1 cellular context compared by ENCODE assay signal in the genomic region with DNA sequence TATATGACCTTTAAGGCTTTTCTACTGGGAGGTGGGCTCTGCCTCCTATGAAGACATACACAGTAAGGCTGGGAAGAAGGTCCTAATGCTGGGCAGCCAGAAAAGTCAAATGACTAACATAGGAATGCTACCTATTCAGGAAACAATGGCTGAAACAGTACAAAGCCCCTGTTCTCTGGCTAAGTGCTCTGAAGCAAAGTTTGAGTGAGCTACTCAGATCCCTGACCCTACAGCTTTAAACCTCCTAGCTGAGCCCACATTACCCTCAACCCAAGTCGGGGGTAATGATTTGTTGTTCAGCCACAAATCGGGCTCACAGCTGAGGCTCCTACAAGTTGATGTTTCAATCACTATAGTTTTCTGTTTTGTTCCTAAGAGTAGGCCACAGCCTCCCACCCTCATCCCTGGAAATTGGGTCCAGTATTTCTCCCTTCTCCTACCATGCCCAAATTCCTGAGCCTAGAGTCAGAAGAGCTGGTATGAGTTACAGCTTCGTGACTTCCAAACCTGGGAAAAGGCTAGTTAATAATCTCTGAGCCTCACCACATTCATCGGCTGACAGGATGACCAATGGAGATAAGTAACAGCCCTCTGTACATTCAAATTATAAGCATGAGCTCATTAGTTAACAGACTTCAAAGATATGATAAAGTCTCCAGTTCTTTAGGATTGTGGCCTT.
TF ChIP-seq lines count a peak whose summit lies in the region.

No MANE protein-coding gene starts in this region.

TF ChIP-seq in GM23338, 12 proteins besides CTCF, POLR2A, EP300 and RAD21:
- no peak for TF ChIP-seq ZNF114 (CRISPR knock-in tag; IDR thresholded peaks at IDR 0.05)
- TF ChIP-seq, protein P1, sequence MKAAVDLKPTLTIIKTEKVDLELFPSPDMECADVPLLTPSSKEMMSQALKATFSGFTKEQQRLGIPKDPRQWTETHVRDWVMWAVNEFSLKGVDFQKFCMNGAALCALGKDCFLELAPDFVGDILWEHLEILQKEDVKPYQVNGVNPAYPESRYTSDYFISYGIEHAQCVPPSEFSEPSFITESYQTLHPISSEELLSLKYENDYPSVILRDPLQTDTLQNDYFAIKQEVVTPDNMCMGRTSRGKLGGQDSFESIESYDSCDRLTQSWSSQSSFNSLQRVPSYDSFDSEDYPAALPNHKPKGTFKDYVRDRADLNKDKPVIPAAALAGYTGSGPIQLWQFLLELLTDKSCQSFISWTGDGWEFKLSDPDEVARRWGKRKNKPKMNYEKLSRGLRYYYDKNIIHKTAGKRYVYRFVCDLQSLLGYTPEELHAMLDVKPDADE (IDR thresholded peaks at IDR 0.05): no peak
- no peak for TF ChIP-seq EZH2 (IDR thresholded peaks at IDR 0.05; ENCODE audit: low read depth, unreplicated experiment)
- TF ChIP-seq EZH2phosphoT487 (IDR thresholded peaks at IDR 0.05; ENCODE audit: unreplicated experiment): no peak
- TF ChIP-seq, protein P2, sequence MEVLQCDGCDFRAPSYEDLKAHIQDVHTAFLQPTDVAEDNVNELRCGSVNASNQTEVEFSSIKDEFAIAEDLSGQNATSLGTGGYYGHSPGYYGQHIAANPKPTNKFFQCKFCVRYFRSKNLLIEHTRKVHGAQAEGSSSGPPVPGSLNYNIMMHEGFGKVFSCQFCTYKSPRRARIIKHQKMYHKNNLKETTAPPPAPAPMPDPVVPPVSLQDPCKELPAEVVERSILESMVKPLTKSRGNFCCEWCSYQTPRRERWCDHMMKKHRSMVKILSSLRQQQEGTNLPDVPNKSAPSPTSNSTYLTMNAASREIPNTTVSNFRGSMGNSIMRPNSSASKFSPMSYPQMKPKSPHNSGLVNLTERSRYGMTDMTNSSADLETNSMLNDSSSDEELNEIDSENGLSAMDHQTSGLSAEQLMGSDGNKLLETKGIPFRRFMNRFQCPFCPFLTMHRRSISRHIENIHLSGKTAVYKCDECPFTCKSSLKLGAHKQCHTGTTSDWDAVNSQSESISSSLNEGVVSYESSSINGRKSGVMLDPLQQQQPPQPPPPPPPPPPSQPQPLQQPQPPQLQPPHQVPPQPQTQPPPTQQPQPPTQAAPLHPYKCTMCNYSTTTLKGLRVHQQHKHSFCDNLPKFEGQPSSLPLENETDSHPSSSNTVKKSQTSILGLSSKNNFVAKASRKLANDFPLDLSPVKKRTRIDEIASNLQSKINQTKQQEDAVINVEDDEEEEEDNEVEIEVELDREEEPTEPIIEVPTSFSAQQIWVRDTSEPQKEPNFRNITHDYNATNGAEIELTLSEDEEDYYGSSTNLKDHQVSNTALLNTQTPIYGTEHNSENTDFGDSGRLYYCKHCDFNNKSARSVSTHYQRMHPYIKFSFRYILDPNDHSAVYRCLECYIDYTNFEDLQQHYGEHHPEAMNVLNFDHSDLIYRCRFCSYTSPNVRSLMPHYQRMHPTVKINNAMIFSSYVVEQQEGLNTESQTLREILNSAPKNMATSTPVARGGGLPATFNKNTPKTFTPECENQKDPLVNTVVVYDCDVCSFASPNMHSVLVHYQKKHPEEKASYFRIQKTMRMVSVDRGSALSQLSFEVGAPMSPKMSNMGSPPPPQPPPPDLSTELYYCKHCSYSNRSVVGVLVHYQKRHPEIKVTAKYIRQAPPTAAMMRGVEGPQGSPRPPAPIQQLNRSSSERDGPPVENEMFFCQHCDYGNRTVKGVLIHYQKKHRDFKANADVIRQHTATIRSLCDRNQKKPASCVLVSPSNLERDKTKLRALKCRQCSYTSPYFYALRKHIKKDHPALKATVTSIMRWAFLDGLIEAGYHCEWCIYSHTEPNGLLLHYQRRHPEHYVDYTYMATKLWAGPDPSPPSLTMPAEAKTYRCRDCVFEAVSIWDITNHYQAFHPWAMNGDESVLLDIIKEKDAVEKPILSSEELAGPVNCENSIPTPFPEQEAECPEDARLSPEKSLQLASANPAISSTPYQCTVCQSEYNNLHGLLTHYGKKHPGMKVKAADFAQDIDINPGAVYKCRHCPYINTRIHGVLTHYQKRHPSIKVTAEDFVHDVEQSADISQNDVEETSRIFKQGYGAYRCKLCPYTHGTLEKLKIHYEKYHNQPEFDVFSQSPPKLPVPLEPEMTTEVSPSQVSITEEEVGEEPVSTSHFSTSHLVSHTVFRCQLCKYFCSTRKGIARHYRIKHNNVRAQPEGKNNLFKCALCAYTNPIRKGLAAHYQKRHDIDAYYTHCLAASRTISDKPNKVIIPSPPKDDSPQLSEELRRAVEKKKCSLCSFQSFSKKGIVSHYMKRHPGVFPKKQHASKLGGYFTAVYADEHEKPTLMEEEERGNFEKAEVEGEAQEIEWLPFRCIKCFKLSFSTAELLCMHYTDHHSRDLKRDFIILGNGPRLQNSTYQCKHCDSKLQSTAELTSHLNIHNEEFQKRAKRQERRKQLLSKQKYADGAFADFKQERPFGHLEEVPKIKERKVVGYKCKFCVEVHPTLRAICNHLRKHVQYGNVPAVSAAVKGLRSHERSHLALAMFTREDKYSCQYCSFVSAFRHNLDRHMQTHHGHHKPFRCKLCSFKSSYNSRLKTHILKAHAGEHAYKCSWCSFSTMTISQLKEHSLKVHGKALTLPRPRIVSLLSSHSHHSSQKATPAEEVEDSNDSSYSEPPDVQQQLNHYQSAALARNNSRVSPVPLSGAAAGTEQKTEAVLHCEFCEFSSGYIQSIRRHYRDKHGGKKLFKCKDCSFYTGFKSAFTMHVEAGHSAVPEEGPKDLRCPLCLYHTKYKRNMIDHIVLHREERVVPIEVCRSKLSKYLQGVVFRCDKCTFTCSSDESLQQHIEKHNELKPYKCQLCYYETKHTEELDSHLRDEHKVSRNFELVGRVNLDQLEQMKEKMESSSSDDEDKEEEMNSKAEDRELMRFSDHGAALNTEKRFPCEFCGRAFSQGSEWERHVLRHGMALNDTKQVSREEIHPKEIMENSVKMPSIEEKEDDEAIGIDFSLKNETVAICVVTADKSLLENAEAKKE (CRISPR knock-in tag; IDR thresholded peaks at IDR 0.05): no peak
- TF ChIP-seq POLR2AphosphoS5 (IDR thresholded peaks at IDR 0.05; ENCODE audit: low read depth): no peak
- TF ChIP-seq NANOG (IDR thresholded peaks at IDR 0.05; ENCODE audit: borderline replicate concordance): no peak
- no peak for TF ChIP-seq JUNB (IDR thresholded peaks at IDR 0.05; ENCODE audit: unreplicated experiment)
- TF ChIP-seq, protein P3, sequence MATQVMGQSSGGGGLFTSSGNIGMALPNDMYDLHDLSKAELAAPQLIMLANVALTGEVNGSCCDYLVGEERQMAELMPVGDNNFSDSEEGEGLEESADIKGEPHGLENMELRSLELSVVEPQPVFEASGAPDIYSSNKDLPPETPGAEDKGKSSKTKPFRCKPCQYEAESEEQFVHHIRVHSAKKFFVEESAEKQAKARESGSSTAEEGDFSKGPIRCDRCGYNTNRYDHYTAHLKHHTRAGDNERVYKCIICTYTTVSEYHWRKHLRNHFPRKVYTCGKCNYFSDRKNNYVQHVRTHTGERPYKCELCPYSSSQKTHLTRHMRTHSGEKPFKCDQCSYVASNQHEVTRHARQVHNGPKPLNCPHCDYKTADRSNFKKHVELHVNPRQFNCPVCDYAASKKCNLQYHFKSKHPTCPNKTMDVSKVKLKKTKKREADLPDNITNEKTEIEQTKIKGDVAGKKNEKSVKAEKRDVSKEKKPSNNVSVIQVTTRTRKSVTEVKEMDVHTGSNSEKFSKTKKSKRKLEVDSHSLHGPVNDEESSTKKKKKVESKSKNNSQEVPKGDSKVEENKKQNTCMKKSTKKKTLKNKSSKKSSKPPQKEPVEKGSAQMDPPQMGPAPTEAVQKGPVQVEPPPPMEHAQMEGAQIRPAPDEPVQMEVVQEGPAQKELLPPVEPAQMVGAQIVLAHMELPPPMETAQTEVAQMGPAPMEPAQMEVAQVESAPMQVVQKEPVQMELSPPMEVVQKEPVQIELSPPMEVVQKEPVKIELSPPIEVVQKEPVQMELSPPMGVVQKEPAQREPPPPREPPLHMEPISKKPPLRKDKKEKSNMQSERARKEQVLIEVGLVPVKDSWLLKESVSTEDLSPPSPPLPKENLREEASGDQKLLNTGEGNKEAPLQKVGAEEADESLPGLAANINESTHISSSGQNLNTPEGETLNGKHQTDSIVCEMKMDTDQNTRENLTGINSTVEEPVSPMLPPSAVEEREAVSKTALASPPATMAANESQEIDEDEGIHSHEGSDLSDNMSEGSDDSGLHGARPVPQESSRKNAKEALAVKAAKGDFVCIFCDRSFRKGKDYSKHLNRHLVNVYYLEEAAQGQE (IDR thresholded peaks at IDR 0.05; ENCODE audit: unreplicated experiment): no peak
- no peak for TF ChIP-seq STAT1 (IDR thresholded peaks at IDR 0.05; ENCODE audit: unreplicated experiment)
- no peak for TF ChIP-seq CREB1 (CRISPR knock-in tag; IDR thresholded peaks at IDR 0.05; ENCODE audit: low read depth)
- no peak for TF ChIP-seq ZNF331 (CRISPR knock-in tag; IDR thresholded peaks at IDR 0.05; ENCODE audit: low read depth)
